Comparison of ENCODE assay signal across 2 cellular contexts in the genomic region with DNA sequence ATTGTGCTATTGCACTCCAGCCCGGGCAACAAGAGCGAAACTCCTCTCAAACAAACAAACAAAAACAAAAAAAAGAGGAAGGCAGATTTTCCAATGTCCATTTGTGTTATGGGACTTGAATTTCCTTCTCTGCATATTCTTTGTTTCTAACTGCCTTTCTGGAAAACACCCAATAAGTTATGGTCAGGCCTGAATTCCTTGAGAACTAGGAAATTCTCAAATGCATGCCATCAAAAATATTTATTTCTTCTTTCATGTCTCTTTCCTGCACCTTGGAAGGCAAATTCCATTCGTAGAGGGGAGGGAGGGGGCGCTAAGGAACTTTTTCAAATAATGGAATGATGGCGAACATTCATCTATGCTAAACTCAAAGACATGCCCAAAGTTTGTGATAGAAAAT.
TF ChIP-seq lines count a peak whose summit lies in the region.

No MANE protein-coding gene starts in this region.

TF ChIP-seq in GM12891, 5 proteins besides CTCF, POLR2A, EP300 and RAD21:
- TF ChIP-seq SPI1 (IDR thresholded peaks at IDR 0.05; ENCODE audit: low read depth, low read length) (peak; percentile 44), POU2F2 (IDR thresholded peaks at IDR 0.05; ENCODE audit: low read depth, low read length) (no peak)

TF ChIP-seq in endothelial cell of umbilical vein, 7 proteins besides CTCF, POLR2A, EP300 and RAD21:
- TF ChIP-seq MYC (IDR thresholded peaks at IDR 0.05; ENCODE audit: low read depth, low read length) (no peak), POLR2AphosphoS5 (IDR thresholded peaks at IDR 0.05; ENCODE audit: insufficient read depth, low read depth, low read length) (no peak), GATA2 (IDR thresholded peaks at IDR 0.05; ENCODE audit: insufficient read depth, insufficient read length, low read depth, low read length) (no peak), EZH2 (IDR thresholded peaks at IDR 0.05; ENCODE audit: borderline replicate concordance, low read depth, low read length, severe bottlenecking) (no peak), FOS (IDR thresholded peaks at IDR 0.05; ENCODE audit: borderline replicate concordance, insufficient read depth, low read length) (no peak), JUN (IDR thresholded peaks at IDR 0.05; ENCODE audit: borderline replicate concordance, insufficient read depth, insufficient read length, low read depth) (no peak)
- TF ChIP-seq, protein P1, sequence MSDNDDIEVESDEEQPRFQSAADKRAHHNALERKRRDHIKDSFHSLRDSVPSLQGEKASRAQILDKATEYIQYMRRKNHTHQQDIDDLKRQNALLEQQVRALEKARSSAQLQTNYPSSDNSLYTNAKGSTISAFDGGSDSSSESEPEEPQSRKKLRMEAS (IDR thresholded peaks at IDR 0.05; ENCODE audit: insufficient read depth, insufficient read length) = no peak
